Comparison of ENCODE assay signal across 20 cellular contexts in the genomic region with DNA sequence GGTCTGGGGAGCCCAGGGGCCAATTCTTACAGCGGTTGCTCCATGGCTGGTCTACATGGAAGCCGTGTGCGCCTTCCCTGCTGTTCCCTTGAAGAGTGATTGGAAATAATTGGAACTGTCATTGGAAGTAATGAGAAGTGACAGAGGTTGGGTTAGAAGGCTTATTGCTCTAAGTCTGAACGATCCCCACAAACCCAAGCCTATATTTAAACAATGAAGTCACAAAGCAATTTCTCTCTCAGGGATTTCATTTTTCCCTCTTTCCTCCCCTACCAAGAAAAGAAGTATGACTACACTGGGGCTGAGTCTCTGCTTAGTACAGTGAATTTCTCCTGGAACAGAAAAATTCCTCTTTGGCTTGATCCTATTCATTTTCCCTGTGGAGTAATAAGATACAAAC. TPM values are rescaled to one million over a fixed set of nuclear protein-coding genes. Genes with fewer than 3 reads are reported as not detected.
DNase-seq lines count a peak whose midpoint lies in the region; ATAC-seq and TF ChIP-seq lines count a peak whose summit lies in the region.
"Had no signal": no experiment of that assay in that cellular context is flagged by ENCODE, and none has a peak within 500 bp of the region (broad histone marks: within the 10 kb centered on the region; RNA-seq: fewer than 3 reads in every experiment).

No MANE protein-coding gene starts in this region.

- no peak for DNase-seq in adipocyte (ENCODE audit: low read depth)
- DNase-seq in posterior vena cava (ENCODE audit: low spot score) = no peak
- no peak for DNase-seq in NCI-H128 (lab: John Stamatoyannopoulos, UW; ENCODE audit: unreplicated experiment)
- no peak for DNase-seq in activated naive CD4-positive, alpha-beta T cell (lab: John Stamatoyannopoulos, UW)
- no peak for DNase-seq in NCI-H526 treated with DMSO at 0.1 percent for 48 hours (lab: John Stamatoyannopoulos, UW)
- DNase-seq: activated CD4-positive, alpha-beta T cell treated with anti-CD3 and anti-CD28 coated beads for 48 hours; activated naive CD8-positive, alpha-beta T cell treated with anti-CD3 and anti-CD28 coated beads, Interleukin-2, amount 50 U/mL, for 24 hours; dermis blood vessel endothelial cell; gastrocnemius medialis; Kasumi-1; naive thymus-derived CD4-positive, alpha-beta T cell; NCI-H2081; posterior cingulate gyrus; stimulated activated CD4-positive, alpha-beta T cell treated with anti-CD3 and anti-CD28 coated beads, Interleukin-4, amount 100 ng/mL, for 4 hours had no signal

- H3K36me3 ChIP-seq in ACC112 (ENCODE audit: insufficient read depth, low read length) (peaks cover 18% of the 10 kb centered on the region), adipocyte (ENCODE audit: control insufficient read depth, insufficient read depth, low read length, severe bottlenecking) (peaks cover 61% of the 10 kb centered on the region), gastroesophageal sphincter (no peaks in the 10 kb centered on the region), rectal smooth muscle tissue (ENCODE audit: control insufficient read depth, insufficient read depth, low read length) (no peaks in the 10 kb centered on the region)
- H3K36me3 ChIP-seq: BLaER1 treated with 17β-estradiol and CSF1 and Interleukin-3, amounts not matched to agents 10 nM and 100 nM; gastrocnemius medialis had no signal

- no peak for TF ChIP-seq EP300 in gastroesophageal sphincter (IDR thresholded peaks at IDR 0.05)

- TF ChIP-seq POLR2A in gastroesophageal sphincter (IDR thresholded peaks at IDR 0.05) = no peak

- no peak for ATAC-seq in gastroesophageal sphincter
- ATAC-seq: activated naive CD8-positive, alpha-beta T cell treated with anti-CD3 and anti-CD28 coated beads, Interleukin-2, amount 50 U/mL, for 24 hours; activated T-helper 17 cell treated with anti-CD3 and anti-CD28 coated beads, Interleukin-2, amount 50 U/mL, for 72 hours; gastrocnemius medialis; naive thymus-derived CD4-positive, alpha-beta T cell had no signal

- peaks cover 83% of the 10 kb centered on the region for H3K4me1 ChIP-seq in ACC112 (ENCODE audit: control insufficient read depth, insufficient read depth, low read length, unreplicated experiment)
- H3K4me1 ChIP-seq in adipocyte (ENCODE audit: control insufficient read depth, insufficient read depth, low read length) = peaks cover 91% of the 10 kb centered on the region
- peaks cover 6 to 97% (median 27%) of the 10 kb centered on the region in 3 donors for H3K4me1 ChIP-seq in gastroesophageal sphincter
- H3K4me1 ChIP-seq in rectal smooth muscle tissue (ENCODE audit: control insufficient read depth, insufficient read depth, low read length) = peaks cover 38% of the 10 kb centered on the region
- H3K4me1 ChIP-seq: gastrocnemius medialis had no signal

- 75 to 79% methylated on average over 3 to 4 of the region's 4 CpGs for WGBS in gastroesophageal sphincter (ENCODE audit: low coverage in 1 of 2), 2 donors

- peak overlapping the region; percentile 67 for H3K9ac ChIP-seq in adipocyte (ENCODE audit: low read length)
- no peak overlapping the region for H3K9ac ChIP-seq in rectal smooth muscle tissue (ENCODE audit: low read length)
- H3K9ac ChIP-seq: BLaER1 treated with 17β-estradiol and CSF1 and Interleukin-3, amounts not matched to agents 10 nM and 100 nM had no signal

- H3K9me3 ChIP-seq in adipocyte (ENCODE audit: control insufficient read depth, low read length) = no peaks in the 10 kb centered on the region
- H3K9me3 ChIP-seq in gastroesophageal sphincter = no peaks in the 10 kb centered on the region
- H3K9me3 ChIP-seq: BLaER1 treated with 17β-estradiol and CSF1 and Interleukin-3, amounts not matched to agents 10 nM and 100 nM; gastrocnemius medialis had no signal

- peaks cover 92% of the 10 kb centered on the region for H3K79me2 ChIP-seq in ACC112 (ENCODE audit: control insufficient read depth, insufficient read depth, low read length, unreplicated experiment)

- H3K4me3 ChIP-seq in ACC112 (ENCODE audit: low read depth, low read length) = 0 out of 2 replicates have a peak overlapping the region, but pooled peaks have one; percentile 52
- H3K4me3 ChIP-seq in adipocyte (ENCODE audit: low read length) = peak overlapping the region; percentile 63
- H3K4me3 ChIP-seq in gastroesophageal sphincter = no peak overlapping the region
- H3K4me3 ChIP-seq in rectal smooth muscle tissue (ENCODE audit: low read length) = no peak overlapping the region
- H3K4me3 ChIP-seq: BLaER1 treated with 17β-estradiol and CSF1 and Interleukin-3, amounts not matched to agents 10 nM and 100 nM; gastrocnemius medialis; lung had no signal

- H3K27me3 ChIP-seq in ACC112 (ENCODE audit: insufficient read depth, low read length) = no peaks in the 10 kb centered on the region
- H3K27me3 ChIP-seq in adipocyte (replicated peaks; ENCODE audit: control insufficient read depth, insufficient read depth, low read length) = no peaks in the 10 kb centered on the region
- H3K27me3 ChIP-seq in gastroesophageal sphincter = no peaks in the 10 kb centered on the region
- no peaks in the 10 kb centered on the region for H3K27me3 ChIP-seq in rectal smooth muscle tissue (ENCODE audit: control insufficient read depth, insufficient read depth, low read length)

- TF ChIP-seq CTCF in gastroesophageal sphincter (IDR thresholded peaks at IDR 0.05) = no peak

- peak overlapping the region; percentile 98 for H3K27ac ChIP-seq in ACC112 (ENCODE audit: low read depth, low read length)
- peak overlapping the region in 3 of 4 donors; percentile 88 to 95 (median 90) for H3K27ac ChIP-seq in gastroesophageal sphincter
- peak overlapping the region; percentile 83 for H3K27ac ChIP-seq in rectal smooth muscle tissue (ENCODE audit: low read depth, low read length)
- H3K27ac ChIP-seq: BLaER1 treated with 17β-estradiol and CSF1 and Interleukin-3, amounts not matched to agents 10 nM and 100 nM had no signal

- no peak overlapping the region for H2AFZ ChIP-seq in ACC112 (ENCODE audit: low read length, unreplicated experiment)

- intact Hi-C loops in posterior vena cava (cut with DNase I) = no loop called here

RNA-seq across cellular contexts. Expression of a gene that starts 7.8 kb away (rescaled TPM):
- total RNA-seq in gastroesophageal sphincter (100 to 1,000 TPM in 3 of 4 donors, 10 to 100 TPM in 1; 89.1 to 274 (median 151) TPM), posterior vena cava (10 to 100 TPM; 24.6 to 28.3 TPM)

Comparison
In these comparisons a context has a peak if more than half of its experiments do, and no peak if none do; other contexts are left out.
1. H3K4me3 ChIP-seq: peak in ACC112 (single experiment) and adipocyte (single experiment); none in gastroesophageal sphincter (0 of 2) and rectal smooth muscle tissue (single experiment).
2. Peak in every context shown above with its lines, with median percentiles within 50 percentile points of each other: H3K27ac ChIP-seq.